8 cellular contexts compared by ENCODE assay signal in the genomic region with DNA sequence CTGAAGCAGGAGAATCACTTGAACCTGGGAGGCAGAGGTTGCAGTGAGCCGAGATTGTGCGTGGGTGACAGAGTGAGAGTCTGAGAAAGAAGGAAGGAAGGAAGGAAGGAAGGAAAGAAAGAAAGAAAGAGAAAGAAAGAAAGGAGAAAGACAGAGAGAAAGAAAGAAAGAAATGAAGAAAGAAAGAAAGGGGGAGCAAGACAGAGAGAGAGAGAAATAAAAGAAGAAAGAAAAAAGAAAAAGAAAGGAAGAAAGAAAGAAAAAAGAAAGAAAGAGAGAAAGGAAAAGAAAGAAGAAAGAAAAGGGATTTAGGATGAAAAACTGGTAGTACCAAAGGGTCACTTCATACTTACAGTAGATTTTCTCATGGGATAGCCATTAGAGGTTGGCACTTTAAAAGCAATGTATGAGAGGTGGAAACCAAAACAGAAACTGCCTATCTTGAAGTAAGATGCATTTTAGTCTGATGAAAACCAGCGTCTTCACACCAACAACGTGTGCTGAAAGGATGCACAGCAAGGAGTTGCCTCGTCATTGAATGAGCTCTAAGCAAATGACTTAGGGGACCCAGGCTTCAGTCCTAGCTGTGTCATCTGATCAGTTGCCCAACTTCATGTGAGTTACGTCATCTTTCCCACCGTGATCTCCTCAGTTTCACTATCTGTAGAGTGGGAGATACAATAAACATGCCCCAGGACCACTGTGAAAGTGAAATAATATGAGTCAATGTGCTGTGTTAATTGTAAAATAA.
DNase-seq lines count a peak whose midpoint lies in the region; ATAC-seq and TF ChIP-seq lines count a peak whose summit lies in the region.

No MANE protein-coding gene starts in this region.

- DNase-seq in dorsolateral prefrontal cortex: no peak
- no peak for DNase-seq in stimulated activated naive B cell treated with anti-CD40 and anti-IgM and Interleukin-4, amounts not matched to agents 10 μg/mL and 1 μg/mL and 100 μg/mL, for 72 hours
- no peak for DNase-seq in osteocyte (ENCODE audit: extremely low spot score, unreplicated experiment)
- no peak for DNase-seq in globus pallidus (ENCODE audit: low spot score)
- no peak for DNase-seq in HAP-1 (ENCODE audit: low spot score in 2 of 2)

- peak overlapping the region; percentile 66 for H3K27ac Mint-ChIP-seq in stimulated activated naive B cell treated with anti-CD40 and anti-IgM and Interleukin-4, amounts not matched to agents 10 μg/mL and 1 μg/mL and 100 μg/mL, for 72 hours
- H3K27ac Mint-ChIP-seq in osteocyte (ENCODE audit: unreplicated experiment): no peak overlapping the region

- no peaks in the 10 kb centered on the region for H3K27me3 Mint-ChIP-seq in stimulated activated naive B cell treated with anti-CD40 and anti-IgM and Interleukin-4, amounts not matched to agents 10 μg/mL and 1 μg/mL and 100 μg/mL, for 72 hours
- no peaks in the 10 kb centered on the region for H3K27me3 Mint-ChIP-seq in osteocyte (ENCODE audit: unreplicated experiment)

- H3K4me3 ChIP-seq in OCI-LY3 (ENCODE audit: low read length): peak overlapping the region; percentile 24; the same call in 1 of the 2 replicates
- H3K4me3 ChIP-seq in dorsolateral prefrontal cortex: no peak overlapping the region
- H3K4me3 ChIP-seq in HAP-1: no peak overlapping the region

- TF ChIP-seq CTCF in OCI-LY3 (IDR thresholded peaks at IDR 0.05; ENCODE audit: low read depth, low read length): no peak
- TF ChIP-seq CTCF in dorsolateral prefrontal cortex (IDR thresholded peaks at IDR 0.05 in 54 of 56, conservative IDR thresholded peaks at IDR 0.05 in 2 of 56; ENCODE audit: low read depth in 1 of 56, partially characterized antibody in 56 of 56): no peak
- TF ChIP-seq CTCF in osteocyte (IDR thresholded peaks at IDR 0.05): no peak

- peaks cover 62% of the 10 kb centered on the region for H3K4me1 ChIP-seq in OCI-LY3 (ENCODE audit: low read length)
- peaks cover 3% of the 10 kb centered on the region; the same call in 1 of the 2 replicates for H3K4me1 ChIP-seq in HAP-1

- H3K36me3 Mint-ChIP-seq in stimulated activated naive B cell treated with anti-CD40 and anti-IgM and Interleukin-4, amounts not matched to agents 10 μg/mL and 1 μg/mL and 100 μg/mL, for 72 hours: peaks cover 23 to 44% of the 10 kb centered on the region in 2 donors
- H3K36me3 Mint-ChIP-seq in osteocyte (ENCODE audit: unreplicated experiment): no peaks in the 10 kb centered on the region

- H3K9me3 Mint-ChIP-seq in stimulated activated naive B cell treated with anti-CD40 and anti-IgM and Interleukin-4, amounts not matched to agents 10 μg/mL and 1 μg/mL and 100 μg/mL, for 72 hours: no peaks in the 10 kb centered on the region
- no peaks in the 10 kb centered on the region for H3K9me3 Mint-ChIP-seq in osteocyte (ENCODE audit: unreplicated experiment)

- peak; percentile 58 for ATAC-seq in GM18519 (IDR thresholded peaks at IDR 0.05; ENCODE audit: low FRiP score, unreplicated experiment)
- peak; percentile 66 for ATAC-seq in GM21786 (IDR thresholded peaks at IDR 0.05; ENCODE audit: unreplicated experiment)
- peak; percentile 6 to 15 for ATAC-seq in stimulated activated naive B cell treated with anti-CD40 and anti-IgM and Interleukin-4, amounts not matched to agents 10 μg/mL and 1 μg/mL and 100 μg/mL, for 72 hours (replicated peaks)

- no peak overlapping the region for H3K9ac ChIP-seq in OCI-LY3 (ENCODE audit: low read length)

- no peaks in the 10 kb centered on the region for H3K27me3 ChIP-seq in OCI-LY3 (ENCODE audit: low read depth, low read length)
- H3K27me3 ChIP-seq in dorsolateral prefrontal cortex: no peaks in the 10 kb centered on the region
- H3K27me3 ChIP-seq in HAP-1 (ENCODE audit: low read depth): no peaks in the 10 kb centered on the region

- H3K4me3 Mint-ChIP-seq in stimulated activated naive B cell treated with anti-CD40 and anti-IgM and Interleukin-4, amounts not matched to agents 10 μg/mL and 1 μg/mL and 100 μg/mL, for 72 hours: peak overlapping the region; percentile 63 to 72
- no peak overlapping the region for H3K4me3 Mint-ChIP-seq in osteocyte (ENCODE audit: unreplicated experiment)

- in situ Hi-C loops in HAP-1 (cut with MboI; ENCODE audit: low sequenced_read_pairs): no loop called here

- 0 out of 2 replicates have a peak overlapping the region, but pooled peaks have one; percentile 15 for H3K27ac ChIP-seq in OCI-LY3 (ENCODE audit: low read length)
- peak overlapping the region in 46 of 59 donors; percentile 12 to 92 (median 72) for H3K27ac ChIP-seq in dorsolateral prefrontal cortex

- H3K4me2 ChIP-seq in OCI-LY3 (ENCODE audit: low read length): peak overlapping the region; percentile 63

- H4K20me1 ChIP-seq in OCI-LY3 (ENCODE audit: insufficient read depth, low read length): peaks cover 53% of the 10 kb centered on the region

- peaks cover 68 to 100% of the 10 kb centered on the region in 2 donors for H3K4me1 Mint-ChIP-seq in stimulated activated naive B cell treated with anti-CD40 and anti-IgM and Interleukin-4, amounts not matched to agents 10 μg/mL and 1 μg/mL and 100 μg/mL, for 72 hours
- peaks cover 23% of the 10 kb centered on the region for H3K4me1 Mint-ChIP-seq in osteocyte (ENCODE audit: unreplicated experiment)

- H3K9me3 ChIP-seq in OCI-LY3 (ENCODE audit: insufficient read depth, low read length): no peaks in the 10 kb centered on the region
- H3K9me3 ChIP-seq in HAP-1: no peaks in the 10 kb centered on the region

- intact Hi-C loops in dorsolateral prefrontal cortex (cut with DNase I): no loop called here

- no peak overlapping the region for H2AFZ ChIP-seq in OCI-LY3 (ENCODE audit: low read depth, low read length)

- H3K36me3 ChIP-seq in OCI-LY3 (replicated peaks; ENCODE audit: low read depth, low read length) (peaks cover 86% of the 10 kb centered on the region), HAP-1 (replicated peaks) (no peaks in the 10 kb centered on the region)

- H3K79me2 ChIP-seq in OCI-LY3 (ENCODE audit: low read length): peaks cover 100% of the 10 kb centered on the region

Comparison
In these comparisons a context has a peak if more than half of its experiments do, and no peak if none do; other contexts are left out.
1. ATAC-seq: peak in every context shown above with its lines; median percentile 66 in GM21786; 58 in GM18519; 10 in stimulated activated naive B cell treated with anti-CD40 and anti-IgM and Interleukin-4, amounts not matched to agents 10 μg/mL and 1 μg/mL and 100 μg/mL, for 72 hours.